1 cellular context compared by ENCODE assay signal in the genomic region with DNA sequence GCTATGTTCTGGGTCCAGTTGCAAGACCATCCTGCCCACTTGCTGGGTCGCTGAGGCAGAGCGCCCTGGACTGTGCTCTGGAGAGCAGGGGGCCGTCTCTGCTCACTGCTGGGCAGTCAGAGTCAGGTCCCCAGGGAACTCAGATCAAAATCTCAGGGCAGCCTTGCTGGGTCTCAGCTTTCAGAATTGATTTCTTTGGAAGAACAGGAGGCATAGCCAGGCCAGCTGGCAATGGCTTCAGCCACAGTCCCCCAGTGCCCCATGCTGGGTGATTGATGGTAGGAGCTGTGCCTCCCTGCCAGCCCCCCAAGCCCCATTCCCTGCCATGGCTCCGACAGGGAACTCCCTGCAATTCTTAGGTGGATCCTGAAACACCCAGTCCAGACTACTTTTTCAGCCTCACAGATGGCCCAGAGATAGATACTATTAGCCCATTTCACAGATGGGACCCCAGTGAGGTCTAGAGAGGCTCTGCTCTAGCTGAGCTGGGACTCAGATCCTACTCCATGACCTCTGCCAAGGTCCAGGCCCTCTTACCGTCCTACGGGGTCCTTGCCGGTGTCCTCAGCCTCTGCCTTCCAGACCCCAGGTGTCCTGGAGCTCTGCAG.
TF ChIP-seq lines count a peak whose summit lies in the region.

No MANE protein-coding gene starts in this region.

TF ChIP-seq in HCT116, 20 proteins besides CTCF, POLR2A, EP300 and RAD21 (continued from another document):
- TF ChIP-seq CEBPB (IDR thresholded peaks at IDR 0.05; ENCODE audit: low read depth) = no peak
- no peak for TF ChIP-seq POLR2AphosphoS5 (IDR thresholded peaks at IDR 0.05; ENCODE audit: low read depth, low read length)
- no peak for TF ChIP-seq SIN3A (IDR thresholded peaks at IDR 0.05; ENCODE audit: low read depth)
- TF ChIP-seq EZH2 (IDR thresholded peaks at IDR 0.05) = no peak
- TF ChIP-seq, protein P1, sequence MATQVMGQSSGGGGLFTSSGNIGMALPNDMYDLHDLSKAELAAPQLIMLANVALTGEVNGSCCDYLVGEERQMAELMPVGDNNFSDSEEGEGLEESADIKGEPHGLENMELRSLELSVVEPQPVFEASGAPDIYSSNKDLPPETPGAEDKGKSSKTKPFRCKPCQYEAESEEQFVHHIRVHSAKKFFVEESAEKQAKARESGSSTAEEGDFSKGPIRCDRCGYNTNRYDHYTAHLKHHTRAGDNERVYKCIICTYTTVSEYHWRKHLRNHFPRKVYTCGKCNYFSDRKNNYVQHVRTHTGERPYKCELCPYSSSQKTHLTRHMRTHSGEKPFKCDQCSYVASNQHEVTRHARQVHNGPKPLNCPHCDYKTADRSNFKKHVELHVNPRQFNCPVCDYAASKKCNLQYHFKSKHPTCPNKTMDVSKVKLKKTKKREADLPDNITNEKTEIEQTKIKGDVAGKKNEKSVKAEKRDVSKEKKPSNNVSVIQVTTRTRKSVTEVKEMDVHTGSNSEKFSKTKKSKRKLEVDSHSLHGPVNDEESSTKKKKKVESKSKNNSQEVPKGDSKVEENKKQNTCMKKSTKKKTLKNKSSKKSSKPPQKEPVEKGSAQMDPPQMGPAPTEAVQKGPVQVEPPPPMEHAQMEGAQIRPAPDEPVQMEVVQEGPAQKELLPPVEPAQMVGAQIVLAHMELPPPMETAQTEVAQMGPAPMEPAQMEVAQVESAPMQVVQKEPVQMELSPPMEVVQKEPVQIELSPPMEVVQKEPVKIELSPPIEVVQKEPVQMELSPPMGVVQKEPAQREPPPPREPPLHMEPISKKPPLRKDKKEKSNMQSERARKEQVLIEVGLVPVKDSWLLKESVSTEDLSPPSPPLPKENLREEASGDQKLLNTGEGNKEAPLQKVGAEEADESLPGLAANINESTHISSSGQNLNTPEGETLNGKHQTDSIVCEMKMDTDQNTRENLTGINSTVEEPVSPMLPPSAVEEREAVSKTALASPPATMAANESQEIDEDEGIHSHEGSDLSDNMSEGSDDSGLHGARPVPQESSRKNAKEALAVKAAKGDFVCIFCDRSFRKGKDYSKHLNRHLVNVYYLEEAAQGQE (IDR thresholded peaks at IDR 0.05; ENCODE audit: low read depth) = no peak
- TF ChIP-seq JUND (IDR thresholded peaks at IDR 0.05) = no peak
